In genomic region chr15:71118881-71119632, GRCh38 we compare ENCODE assay signal across 20 cellular contexts. TPM values are rescaled to one million over a fixed set of nuclear protein-coding genes. Genes with fewer than 3 reads are reported as not detected.
DNase-seq lines count a peak whose midpoint lies in the region; ATAC-seq, FAIRE-seq and TF ChIP-seq lines count a peak whose summit lies in the region.
"Had no signal": no experiment of that assay in that cellular context is flagged by ENCODE, and none has a peak within 500 bp of the region (broad histone marks: within the 10 kb centered on the region; RNA-seq: fewer than 3 reads in every experiment).

No MANE protein-coding gene starts in this region.

- no peaks in the 10 kb centered on the region for H3K27me3 ChIP-seq in Panc1 (ENCODE audit: control insufficient read depth, insufficient read depth, low read length)
- H3K27me3 ChIP-seq: SJSA1 had no signal

- no peaks in the 10 kb centered on the region for H3K36me3 Mint-ChIP-seq in nephron progenitor cell (ENCODE audit: low read depth)
- H3K36me3 Mint-ChIP-seq: CD8-positive, alpha-beta T cell had no signal

- in situ Hi-C loops in Panc1 (cut with HindIII; ENCODE audit: low pct_unique_long_range_greater_than_20kb, low sequenced_read_pairs): no loop called here

- peak overlapping the region; percentile 9 for H3K4me3 Mint-ChIP-seq in nephron progenitor cell
- H3K4me3 Mint-ChIP-seq: CD8-positive, alpha-beta T cell had no signal

- no peaks in the 10 kb centered on the region for H3K9me3 ChIP-seq in A549
- no peaks in the 10 kb centered on the region for H3K9me3 ChIP-seq in Panc1 (ENCODE audit: control insufficient read depth, insufficient read depth, low read depth, low read length)
- H3K9me3 ChIP-seq: BLaER1 treated with 17β-estradiol and CSF1 and Interleukin-3, amounts not matched to agents 10 nM and 100 nM; SJSA1 had no signal

- no TSS peak for BruUV-seq in Panc1 (replicated peaks; lab: Mats Ljungman, UMichigan)

- TF ChIP-seq POLR2A in A549 (IDR thresholded peaks at IDR 0.05; ENCODE audit: low read length): no peak

- DNase-seq in A549 (ENCODE audit: low read depth in 1 of 2, low spot score in 1 of 2) (no peak), GM12865 (ENCODE audit: low read depth) (peak; percentile 64), Panc1 (ENCODE audit: low read depth, low spot score) (no peak), nephron progenitor cell (no peak)
- DNase-seq in activated CD4-positive, alpha-beta T cell treated with anti-CD3 and anti-CD28 coated beads for 4 hours: no peak
- DNase-seq: CD8-positive, alpha-beta T cell; DMS53; EL; GM23248; HCEC 1CT; NCI-H1105; NCI-H1694; NCI-H2081 treated with DMSO at 0.1 percent for 48 hours; NCI-H446 treated with DMSO at 0.1 percent for 48 hours; OCI-M1; RPMI8226 had no signal

- no peak for TF ChIP-seq RAD21 in A549 (conservative IDR thresholded peaks at IDR 0.05 in 1 of 2, IDR thresholded peaks at IDR 0.05 in 1 of 2)

- WGBS in A549 (ENCODE audit: missing lambda C conversion rate): 92% methylated on average over 11 of the region's 11 CpGs

- no peak for TF ChIP-seq EP300 in A549 (IDR thresholded peaks at IDR 0.05)

- intact Hi-C loops in Panc1 (cut with micrococcal nuclease; ENCODE audit: unreplicated experiment): loop anchor here (5.0 to 10.0 kb wide), 2 partner anchors 176 to 323 kb away; no protein-coding TSS in a partner anchor

- no peak overlapping the region; the same call in 2 of the 3 replicates for H3K4me2 ChIP-seq in A549

- H3K27ac Mint-ChIP-seq in nephron progenitor cell: no peak overlapping the region
- H3K27ac Mint-ChIP-seq: CD8-positive, alpha-beta T cell had no signal

- no peak overlapping the region for H3K4me3 ChIP-seq in A549
- H3K4me3 ChIP-seq in GM12865 (ENCODE audit: low read depth, low read length): no peak overlapping the region
- H3K4me3 ChIP-seq in Panc1 (ENCODE audit: low read depth in 2 of 2, low read length in 2 of 2): no peak overlapping the region
- H3K4me3 ChIP-seq: BLaER1 treated with 17β-estradiol and CSF1 and Interleukin-3, amounts not matched to agents 10 nM and 100 nM; GM23248; SJSA1 had no signal

- TF ChIP-seq CTCF in A549 (IDR thresholded peaks at IDR 0.05) (no peak), GM12865 (IDR thresholded peaks at IDR 0.05; ENCODE audit: insufficient read depth, low read depth, low read length, missing control alignments) (no peak), Panc1 (IDR thresholded peaks at IDR 0.05) (no peak), nephron progenitor cell (IDR thresholded peaks at IDR 0.05) (no peak)

- FAIRE-seq in A549 (lab: Jason Lieb, UNC): no peak

- no peak for ATAC-seq in A549
- ATAC-seq in Panc1: no peak
- ATAC-seq in GM18861 (IDR thresholded peaks at IDR 0.05; ENCODE audit: unreplicated experiment): no peak
- no peak for ATAC-seq in GM19395 (IDR thresholded peaks at IDR 0.05; ENCODE audit: unreplicated experiment)
- ATAC-seq: CD8-positive, alpha-beta T cell had no signal

- H3K27me3 Mint-ChIP-seq in nephron progenitor cell (ENCODE audit: low read depth, poor library complexity): peaks cover 12% of the 10 kb centered on the region

- peaks cover 83% of the 10 kb centered on the region for H3K4me1 Mint-ChIP-seq in nephron progenitor cell

- CTCF ChIA-PET in A549 (lab: Yijun Ruan, JAX) (interaction anchor here (0.7 to 8.1 kb wide), 7 partner anchors 11 to 612 kb away, joined by 3 to 52 read pairs (median 3); partner anchors contain the start of genes LRRC49 and THAP10), Panc1 (lab: Charles Lee) (no interaction called here)

- H3K27ac ChIP-seq in A549 (peak overlapping the region; percentile 25 to 93; a peak in 4 of 6 replicates), Panc1 (ENCODE audit: low read length) (peak overlapping the region; percentile 98)
- H3K27ac ChIP-seq: BLaER1 treated with 17β-estradiol and CSF1 and Interleukin-3, amounts not matched to agents 10 nM and 100 nM; GM23248; SJSA1 had no signal

- POLR2A ChIA-PET in A549 (lab: Yijun Ruan, JAX) (no interaction called here), Panc1 (lab: Charles Lee) (no interaction called here)

- H3K4me1 ChIP-seq in A549 (peaks cover 50% of the 10 kb centered on the region), Panc1 (ENCODE audit: control insufficient read depth, insufficient read depth, low read length) (peaks cover 48% of the 10 kb centered on the region)

- no peaks in the 10 kb centered on the region for H3K36me3 ChIP-seq in Panc1 (ENCODE audit: control insufficient read depth, insufficient read depth, low read length)
- H3K36me3 ChIP-seq: BLaER1 treated with 17β-estradiol and CSF1 and Interleukin-3, amounts not matched to agents 10 nM and 100 nM had no signal

- H3K9me3 Mint-ChIP-seq in nephron progenitor cell: no peaks in the 10 kb centered on the region
- H3K9me3 Mint-ChIP-seq: CD8-positive, alpha-beta T cell had no signal

TF ChIP-seq in A549, 52 proteins besides CTCF, POLR2A, EP300 and RAD21:
- TF ChIP-seq CHD4 (IDR thresholded peaks at IDR 0.05; ENCODE audit: borderline replicate concordance) (no peak), KDM5A (IDR thresholded peaks at IDR 0.05) (no peak), HOXB13 (CRISPR knock-in tag; IDR thresholded peaks at IDR 0.05; ENCODE audit: low read depth) (no peak), POLR2AphosphoS2 (conservative IDR thresholded peaks at IDR 0.05; ENCODE audit: low read length) (no peak), USF2 (IDR thresholded peaks at IDR 0.05) (no peak), SMC3 (IDR thresholded peaks at IDR 0.05) (no peak), SREBF2 (IDR thresholded peaks at IDR 0.05) (no peak), RNF2 (IDR thresholded peaks at IDR 0.05; ENCODE audit: borderline replicate concordance, low read depth) (no peak), PHF8 (IDR thresholded peaks at IDR 0.05; ENCODE audit: borderline replicate concordance, low read depth) (no peak), CHD2 (IDR thresholded peaks at IDR 0.05; ENCODE audit: low read length, partially characterized antibody) (no peak), JUNB (IDR thresholded peaks at IDR 0.05) (no peak)

RNA-seq across cellular contexts. Expression of gene THSD4, which starts 3.8 kb away (rescaled TPM):
- polyA plus RNA-seq in A549 (2011; rRNA removed) (40.7 and 47.4 TPM in 2 replicates), A549 (2017; fragmentation: RNase III; extraction: RNeasy Plus Mini Kit Qiagen cat#74134 plus additional on column Dnase treatment) (14.6 to 15.8 TPM (median 15.3 TPM) in 3 replicates)
- polyA plus RNA-seq in A549 (2012; cell fraction: cytosol; rRNA removed): 11.8 and 13.5 TPM in 2 replicates
- polyA plus RNA-seq in A549 (2012; cell fraction: nucleus; rRNA removed): 29.7 and 30.3 TPM in 2 replicates
- polyA minus RNA-seq in A549 (2011; rRNA and poly(A)+ RNA removed): 79.8 and 103 TPM in 2 replicates
- total RNA-seq in Panc1 (2021; ENCODE audit: unreplicated experiment): 65.4 TPM
- 51.1 TPM for polyA plus RNA-seq in Panc1 (2012; ENCODE audit: insufficient read length)
- total RNA-seq: CD8-positive, alpha-beta T cell had no signal
